24 cellular contexts compared by ENCODE assay signal in genomic region chr1:169156537-169156936, GRCh38.
"Had no signal": no experiment of that assay in that cellular context is flagged by ENCODE, and none has a peak within 500 bp of the region (broad histone marks: within the 10 kb centered on the region; RNA-seq: fewer than 3 reads in every experiment).

No MANE protein-coding gene starts in this region.

- H3K4me1 ChIP-seq: left lung, upper lobe of left lung had no signal

- H3K9me3 ChIP-seq: left lung, ovary, right atrium auricular region, right lobe of liver, stomach, testis, thyroid gland, transverse colon, upper lobe of left lung had no signal

- H3K36me3 ChIP-seq: left lung, ovary, right atrium auricular region, right lobe of liver, thyroid gland, transverse colon, upper lobe of left lung had no signal

- DNase-seq: head of caudate nucleus; hypothalamus; immature natural killer cell; kidney; left lung; mesendoderm; naive thymus-derived CD4-positive, alpha-beta T cell; ovary; right lobe of liver; stimulated activated CD4-positive, alpha-beta T cell treated with anti-CD3 and anti-CD28 coated beads, Interleukin-12 subunit alpha, Interleukin-12 subunit beta, amount 100 ng/mL, for 4 hours; stimulated activated CD4-positive, alpha-beta T cell treated with anti-CD3 and anti-CD28 coated beads, Interleukin-15, amount 100 ng/mL, for 24 hours; stimulated activated CD4-positive, alpha-beta T cell treated with anti-CD3 and anti-CD28 coated beads, Interleukin-2, amount 100 ng/mL, for 24 hours; stimulated activated CD4-positive, alpha-beta T cell treated with anti-CD3 and anti-CD28 coated beads, Interleukin-4, amount 100 ng/mL, for 1 hour; stimulated activated naive B cell treated with anti-CD40 and anti-IgM and Interleukin-4, amounts not matched to agents 10 μg/mL and 1 μg/mL and 100 μg/mL, for 72 hours; stimulated activated naive CD8-positive, alpha-beta T cell treated with anti-CD3 and anti-CD28 coated beads, Interleukin-15, Interleukin-2, amounts not matched to agents 100 U/mL and 50 U/mL, for 24 hours; stomach; testis; thyroid gland; transverse colon; upper lobe of left lung had no signal

- H3K4me3 ChIP-seq: left lung, lung, ovary, right atrium auricular region, right lobe of liver, stomach, testis, thyroid gland, transverse colon, upper lobe of left lung had no signal

- H3K27ac ChIP-seq: left lung, ovary, right atrium auricular region, right lobe of liver, stomach, testis, thyroid gland, upper lobe of left lung had no signal

- FAIRE-seq: islet of Langerhans, kidney had no signal

- ATAC-seq: left lung; naive thymus-derived CD4-positive, alpha-beta T cell; natural killer cell treated with Interleukin-12 subunit alpha and Interleukin-12 subunit beta and Interleukin-15 and Interleukin-18, amount 100 ng/mL, for 72 hours; stimulated activated naive B cell treated with anti-CD40 and anti-IgM and Interleukin-4, amounts not matched to agents 10 μg/mL and 1 μg/mL and 100 μg/mL, for 72 hours; stimulated activated naive CD8-positive, alpha-beta T cell treated with anti-CD3 and anti-CD28 coated beads, Interleukin-15, Interleukin-2, amounts not matched to agents 100 U/mL and 50 U/mL, for 24 hours had no signal

- H3K27me3 ChIP-seq: left lung, ovary, right atrium auricular region, right lobe of liver, stomach, testis, thyroid gland, transverse colon, upper lobe of left lung had no signal
